ENCODE assay signal across 15 cellular contexts in the genomic region with DNA sequence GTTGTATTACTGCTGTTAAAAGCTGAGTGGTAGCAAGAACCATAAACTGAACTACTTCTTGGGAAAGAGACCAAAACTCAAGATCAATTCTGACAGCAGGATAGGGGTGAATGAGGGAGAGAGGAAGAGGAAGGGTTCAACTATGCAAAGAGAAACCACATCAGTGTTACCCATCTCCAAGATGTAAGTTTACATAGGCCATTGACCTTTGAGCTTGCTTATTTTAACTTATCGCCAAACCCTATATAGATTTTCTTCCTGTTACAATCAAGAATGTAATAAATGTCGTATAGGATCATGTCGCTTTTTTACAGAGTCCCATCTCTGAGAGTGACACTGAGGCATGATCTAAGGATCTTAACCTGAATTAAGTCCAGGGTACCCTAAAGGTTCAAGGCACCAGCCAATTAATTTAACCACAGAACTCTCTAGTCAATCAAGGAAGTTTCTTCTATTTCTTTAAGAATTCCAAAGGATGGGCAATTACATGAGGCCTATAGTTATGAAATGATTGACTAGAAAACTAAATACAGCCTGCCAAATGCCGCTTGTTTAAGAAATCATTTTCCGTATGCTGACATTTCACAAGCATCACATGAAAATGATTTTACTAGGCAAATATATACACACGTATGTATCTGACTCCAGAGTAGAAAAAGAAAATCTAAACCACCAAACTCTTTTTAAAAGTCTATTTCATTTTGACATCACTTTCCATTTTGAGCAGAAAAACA. TPM values are rescaled to one million over a fixed set of nuclear protein-coding genes. Genes with fewer than 3 reads are reported as not detected.
A peak's percentile ranks its signal among the peaks of the same experiment; 100 is the strongest.
DNase-seq lines count a peak whose midpoint lies in the region; ATAC-seq, FAIRE-seq and TF ChIP-seq lines count a peak whose summit lies in the region.
"Had no signal": no experiment of that assay in that cellular context is flagged by ENCODE, and none has a peak within 500 bp of the region (broad histone marks: within the 10 kb centered on the region; RNA-seq: fewer than 3 reads in every experiment).

No MANE protein-coding gene starts in this region.

- TF ChIP-seq CTCF in brain microvascular endothelial cell (IDR thresholded peaks at IDR 0.05; ENCODE audit: low read depth, low read length, missing control alignments) = no peak
- TF ChIP-seq CTCF in gastroesophageal sphincter (IDR thresholded peaks at IDR 0.05) = no peak

- H3K4me3 ChIP-seq in brain microvascular endothelial cell (ENCODE audit: low read depth, low read length) (no peak overlapping the region), gastroesophageal sphincter (peak overlapping the region in 1 of 2 donors; percentile 16), skeletal muscle tissue (ENCODE audit: low read length in 3 of 3) (no peak overlapping the region)

- no peaks in the 10 kb centered on the region for H3K9me3 ChIP-seq in gastroesophageal sphincter
- H3K9me3 ChIP-seq in skeletal muscle tissue (ENCODE audit: control insufficient read depth in 3 of 3, low read length in 3 of 3) = no peaks in the 10 kb centered on the region

- TF ChIP-seq EP300 in gastroesophageal sphincter (IDR thresholded peaks at IDR 0.05) = no peak

- H3K4me1 ChIP-seq in gastroesophageal sphincter (peaks cover 38 to 87% (median 41%) of the 10 kb centered on the region in 3 donors), skeletal muscle tissue (ENCODE audit: control insufficient read depth in 3 of 3, insufficient read depth in 3 of 3, low read length in 3 of 3) (peaks cover 6 to 27% (median 7%) of the 10 kb centered on the region in 3 donors)

- H3K36me3 ChIP-seq in brain microvascular endothelial cell (replicated peaks) = peaks cover 47% of the 10 kb centered on the region
- peaks cover 0 to 35% of the 10 kb centered on the region in 2 donors for H3K36me3 ChIP-seq in gastroesophageal sphincter
- H3K36me3 ChIP-seq in skeletal muscle tissue (ENCODE audit: control insufficient read depth in 3 of 3, insufficient read depth in 3 of 3, low read length in 3 of 3) = peaks cover 2 to 6% (median 4%) of the 10 kb centered on the region in 3 donors

- FAIRE-seq in G401.6 (lab: Jason Lieb, UNC) = peak; percentile 80

- in situ Hi-C loops in brain microvascular endothelial cell (cut with HindIII; ENCODE audit: low pct_ligation_motif_present, low sequenced_read_pairs) = no loop called here

- no peak overlapping the region for H3K9ac ChIP-seq in skeletal muscle tissue (ENCODE audit: low read depth in 1 of 3, low read length in 3 of 3)

- H3K27me3 ChIP-seq in brain microvascular endothelial cell (replicated peaks) (no peaks in the 10 kb centered on the region), gastroesophageal sphincter (no peaks in the 10 kb centered on the region), skeletal muscle tissue (ENCODE audit: control insufficient read depth in 3 of 3, insufficient read depth in 3 of 3, low read length in 3 of 3) (no peaks in the 10 kb centered on the region)

- TF ChIP-seq POLR2A in gastroesophageal sphincter (IDR thresholded peaks at IDR 0.05) = no peak

- DNase-seq in brain microvascular endothelial cell = no peak
- DNase-seq in hepatic stellate cell (ENCODE audit: low spot score) = no peak
- no peak for DNase-seq in SW 1271 (lab: John Stamatoyannopoulos, UW)
- no peak for DNase-seq in NCI-H2029 (lab: John Stamatoyannopoulos, UW)
- DNase-seq in DMS153 treated with DMSO at 0.1 percent for 48 hours (lab: John Stamatoyannopoulos, UW; ENCODE audit: unreplicated experiment) = no peak
- DNase-seq: activated naive CD8-positive, alpha-beta T cell treated with anti-CD3 and anti-CD28 coated beads, Interleukin-2, amount 10 ng/mL, durations not matched to agents 7 days and 5 days; C1 segment of cervical spinal cord; effector memory CD4-positive, alpha-beta T cell; naive B cell; NCI-H226; T1000 had no signal

- H3K27ac ChIP-seq in brain microvascular endothelial cell = peak overlapping the region; percentile 86
- peak overlapping the region; percentile 73 to 98 (median 88) for H3K27ac ChIP-seq in gastroesophageal sphincter
- H3K27ac ChIP-seq in skeletal muscle tissue (ENCODE audit: low read depth, low read length) = peak overlapping the region; percentile 34

- WGBS in gastroesophageal sphincter (ENCODE audit: low coverage in 1 of 2), 2 donors = 45 to 78% methylated on average over 5 to 6 of the region's 6 CpGs

- no peak for ATAC-seq in gastroesophageal sphincter

RNA-seq across cellular contexts. Expression of gene RND3, which starts 11.8 kb away (rescaled TPM):
- 100 to 1,000 TPM in 2 of 4 donors, 10 to 100 TPM in 2; 31.0 to 154 (median 81.0) TPM for total RNA-seq in gastroesophageal sphincter
- total RNA-seq in skeletal muscle tissue = 44.4 TPM
- total RNA-seq: activated naive CD8-positive, alpha-beta T cell treated with anti-CD3 and anti-CD28 coated beads, Interleukin-2, amount 10 ng/mL, durations not matched to agents 7 days and 5 days; OCI-LY7 had no signal

Comparison
In these comparisons a context has a peak if more than half of its experiments do, and no peak if none do; other contexts are left out.
1. H3K27ac ChIP-seq: peak in every context shown above with its lines; median percentile 88 in gastroesophageal sphincter; 86 in brain microvascular endothelial cell; 34 in skeletal muscle tissue.